In the genomic region with DNA sequence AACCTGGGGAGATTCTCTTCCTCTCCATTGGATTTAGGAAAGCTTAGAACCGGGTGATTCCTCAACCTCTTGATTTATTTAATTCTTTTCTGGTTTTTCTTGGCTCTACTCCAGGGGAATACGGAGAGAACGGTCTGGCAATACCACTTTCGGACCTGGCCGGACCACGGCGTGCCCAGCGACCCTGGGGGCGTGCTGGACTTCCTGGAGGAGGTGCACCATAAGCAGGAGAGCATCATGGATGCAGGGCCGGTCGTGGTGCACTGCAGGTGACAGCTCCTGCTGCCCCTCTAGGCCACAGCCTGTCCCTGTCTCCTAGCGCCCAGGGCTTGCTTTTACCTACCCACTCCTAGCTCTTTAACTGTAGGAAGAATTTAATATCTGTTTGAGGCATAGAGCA, we compare ENCODE assay signal across 33 cellular contexts.
"Had no signal": no experiment of that assay in that cellular context is flagged by ENCODE, and none has a peak within 500 bp of the region (broad histone marks: within the 10 kb centered on the region; RNA-seq: fewer than 3 reads in every experiment).

No MANE protein-coding gene starts in this region.

- H3K27me3 ChIP-seq: MG63 had no signal

- H3K9ac ChIP-seq: KMS-11 had no signal

- H3K4me2 ChIP-seq: KMS-11 had no signal

- H3K27ac ChIP-seq: KMS-11 had no signal

- H3K9me3 ChIP-seq: MG63 had no signal

- DNase-seq: Karpas-422, Kasumi-1, KBM-7, KG1, MG63, MM.1S, MV-4-11, NCI-H1048, NCI-H1092, NCI-H1092 treated with DMSO at 0.1 percent for 48 hours, NCI-H1105, NCI-H1105 treated with DMSO at 0.1 percent for 48 hours, NCI-H1417, NCI-H1417 treated with DMSO at 0.1 percent for 48 hours, NCI-H1436, NCI-H1436 treated with DMSO at 0.1 percent for 48 hours, NCI-H146, NCI-H1694, NCI-H1694 treated with DMSO at 0.1 percent for 48 hours, NCI-H187, NCI-H187 treated with DMSO at 0.1 percent for 48 hours, NCI-H1930, NCI-H2029, NCI-H2029 treated with DMSO at 0.1 percent for 48 hours, NCI-H2081, NCI-H2081 treated with DMSO at 0.1 percent for 48 hours, NCI-H2107, NCI-H2227 treated with DMSO at 0.1 percent for 48 hours, NCI-H226, NCI-H345, NCI-H446, NCI-H446 treated with DMSO at 0.1 percent for 48 hours had no signal

- H3K4me3 ChIP-seq: MG63 had no signal
